In genomic region chr16:57694556-57695377, GRCh38 we compare ENCODE assay signal across 8 cellular contexts. TPM values are rescaled to one million over a fixed set of nuclear protein-coding genes. Genes with fewer than 3 reads are reported as not detected.
DNase-seq lines count a peak whose midpoint lies in the region; ATAC-seq and TF ChIP-seq lines count a peak whose summit lies in the region.

DRC7 (plus strand) TSS chr16:57694806; CDS start chr16:57697950, 3,144 bp downstream.

- no peaks in the 10 kb centered on the region for H3K36me3 ChIP-seq in OCI-LY3 (replicated peaks; ENCODE audit: low read depth, low read length)
- H3K36me3 ChIP-seq in body of pancreas (replicated peaks in 1 of 2; ENCODE audit: insufficient read depth in 1 of 2, low read depth in 2 of 2) = no peaks in the 10 kb centered on the region
- no peaks in the 10 kb centered on the region for H3K36me3 ChIP-seq in spleen

- peak within 1 kb of the TSS; percentile 83 for H2AFZ ChIP-seq in OCI-LY3 (ENCODE audit: low read depth, low read length)

- no peak within 1 kb of the TSS for H3K27ac ChIP-seq in OCI-LY3 (ENCODE audit: low read length)
- H3K27ac ChIP-seq in body of pancreas = peak within 1 kb of the TSS; percentile 36 to 92 (median 72)
- peak within 1 kb of the TSS in 5 of 8 donors; percentile 11 to 83 (median 70) for H3K27ac ChIP-seq in spleen

- 18 to 30% methylated on average over 9 to 10 of the region's 10 CpGs for WGBS in body of pancreas, 2 donors
- 18 to 27% (median 24%) methylated on average over 10 of the region's 10 CpGs for WGBS in spleen, 5 donors

- H3K4me3 ChIP-seq in OCI-LY3 (ENCODE audit: low read length) (peak within 1 kb of the TSS; percentile 76), body of pancreas (no peak within 1 kb of the TSS), iPS-11a (ENCODE audit: low read depth, low read length) (peak within 1 kb of the TSS; percentile 6), spleen (peak within 1 kb of the TSS in 5 of 8 donors; percentile 16 to 66 (median 29))

- H3K4me1 ChIP-seq in OCI-LY3 (ENCODE audit: low read length) = 0 out of 2 replicates have a peak, but pooled peaks cover 3% of the 10 kb centered on the region
- peaks cover 48% of the 10 kb centered on the region for H3K4me1 ChIP-seq in body of pancreas
- H3K4me1 ChIP-seq in spleen = peaks cover 0 to 40% (median 22%) of the 10 kb centered on the region in 6 donors

- H3K9ac ChIP-seq in OCI-LY3 (ENCODE audit: low read length) = 0 out of 2 replicates have a peak within 1 kb of the TSS, but pooled peaks have one; percentile 2

- H3K9me3 ChIP-seq in OCI-LY3 (ENCODE audit: insufficient read depth, low read length) (no peaks in the 10 kb centered on the region), body of pancreas (no peaks in the 10 kb centered on the region), spleen (no peaks in the 10 kb centered on the region)

- TF ChIP-seq CTCF in OCI-LY3 (IDR thresholded peaks at IDR 0.05; ENCODE audit: low read depth, low read length) (no peak), body of pancreas (IDR thresholded peaks at IDR 0.05) (no peak), spleen (IDR thresholded peaks at IDR 0.05 in 8 of 11, conservative IDR thresholded peaks at IDR 0.05 in 3 of 11) (no peak)

- intact Hi-C loops in body of pancreas (cut with DNase I) (no loop called here), spleen (cut with DNase I; ENCODE audit: low total_unique reads) (no loop called here)

- DNase-seq in GDM1 (lab: John Stamatoyannopoulos, UW) (peak; percentile 79), HT1080 (ENCODE audit: low read depth) (peak; percentile 44), body of pancreas (peak; percentile 78 to 91 (median 84)), spleen (peak; percentile 83), NCI-H1048 (lab: John Stamatoyannopoulos, UW) (no peak)

- no peaks in the 10 kb centered on the region for H4K20me1 ChIP-seq in OCI-LY3 (ENCODE audit: insufficient read depth, low read length)

- H3K4me2 ChIP-seq in OCI-LY3 (ENCODE audit: low read length) = peak within 1 kb of the TSS; percentile 78

- peak in 1 of 3 donors; percentile 17 for TF ChIP-seq POLR2A in body of pancreas (IDR thresholded peaks at IDR 0.05)
- no peak for TF ChIP-seq POLR2A in spleen (IDR thresholded peaks at IDR 0.05)

- no peaks in the 10 kb centered on the region for H3K79me2 ChIP-seq in OCI-LY3 (ENCODE audit: low read length)

- peak; percentile 91 for ATAC-seq in body of pancreas
- no peak for ATAC-seq in HG02938 (IDR thresholded peaks at IDR 0.05; ENCODE audit: unreplicated experiment)

- H3K27me3 ChIP-seq in OCI-LY3 (ENCODE audit: low read depth, low read length) = 0 out of 2 replicates have a peak, but pooled peaks cover 2% of the 10 kb centered on the region
- H3K27me3 ChIP-seq in body of pancreas = no peaks in the 10 kb centered on the region
- H3K27me3 ChIP-seq in spleen (replicated peaks in 1 of 7) = no peaks in the 10 kb centered on the region

RNA-seq across cellular contexts. Expression of gene DRC7, which starts in this region (rescaled TPM):
- total RNA-seq in HT1080 (2014; rRNA removed; shearing (Covaris generic)) = not detected in 2 replicates
- polyA plus RNA-seq in HT1080 (2015; cell fraction: cytosol; rRNA removed) = 0.09 TPM in 1 of 2 replicates, not detected in the other
- 0.23 TPM in 1 of 2 replicates, not detected in the other for polyA plus RNA-seq in HT1080 (2015; cell fraction: nucleus; rRNA removed)
- total RNA-seq in body of pancreas = 1 to 10 TPM in 1 of 2 donors, not detected in 1; 1.3 TPM
- 1 to 10 TPM in 1 of 7 donors, under 1 TPM in 2, not detected in 4; 0.20 to 2.1 (median 0.60) TPM for total RNA-seq in spleen
- polyA plus RNA-seq in spleen = under 1 TPM; 0.03 to 0.11 (median 0.06) TPM

Comparison
In these comparisons a context has a peak if more than half of its experiments do, and no peak if none do; other contexts are left out.
1. Peak in DNase-seq in HT1080; RNA of the gene not detected or under 1 TPM.
2. H3K4me3 ChIP-seq: peak in OCI-LY3 (single experiment), iPS-11a (single experiment) and spleen (5 of 8); none in body of pancreas (0 of 2).